In the genomic region with DNA sequence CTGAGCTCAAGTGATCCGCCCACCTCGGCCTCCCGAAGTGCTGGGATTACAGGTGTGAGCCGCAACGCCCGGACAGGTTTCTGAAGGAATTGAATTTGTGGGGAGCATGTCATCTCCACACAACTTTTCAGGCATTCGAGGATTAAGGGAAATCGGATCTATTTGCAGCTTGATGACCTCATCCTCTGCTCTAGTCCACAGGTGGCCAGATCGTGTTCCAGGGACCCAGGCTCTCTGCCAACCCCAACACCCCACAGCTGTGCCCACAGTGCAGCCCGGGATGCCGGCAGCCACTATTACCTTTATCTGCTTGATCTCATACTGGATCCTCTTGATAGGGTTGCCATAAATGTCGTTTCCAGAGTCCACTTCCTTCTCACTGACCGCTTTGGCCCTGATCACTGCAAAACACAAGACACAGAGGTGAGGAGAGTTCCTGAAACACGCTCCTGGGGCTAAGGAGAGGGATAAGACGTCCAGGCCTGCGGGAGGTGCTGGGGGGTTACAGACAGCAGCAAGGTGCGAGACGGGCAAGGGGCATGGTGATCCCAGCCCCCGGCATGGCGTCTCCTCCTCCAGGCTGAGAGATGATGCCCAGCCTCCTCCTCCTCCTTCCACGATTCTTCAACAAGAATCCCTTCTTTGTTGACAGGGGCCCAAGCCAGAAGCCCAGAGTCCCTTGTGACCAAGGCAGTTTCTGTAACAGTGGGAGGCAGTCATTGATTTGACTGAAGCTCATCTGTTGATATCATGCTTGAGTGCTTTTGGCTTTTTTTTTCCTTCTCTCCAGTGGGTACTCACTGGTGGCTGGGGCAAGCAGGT, we compare ENCODE assay signal across 8 cellular contexts. TPM values are rescaled to one million over a fixed set of nuclear protein-coding genes. Genes with fewer than 3 reads are reported as not detected.
DNase-seq lines count a peak whose midpoint lies in the region; ATAC-seq, FAIRE-seq and TF ChIP-seq lines count a peak whose summit lies in the region.

No MANE protein-coding gene starts in this region.

- no TSS peak for BruUV-seq in mammary epithelial cell (replicated peaks; lab: Mats Ljungman, UMichigan)

- H3K4me1 ChIP-seq in A549 (peaks cover 33% of the 10 kb centered on the region), mammary epithelial cell (ENCODE audit: insufficient read depth, low read length) (no peaks in the 10 kb centered on the region), mucosa of descending colon (ENCODE audit: low read depth) (peaks cover under 1% of the 10 kb centered on the region), smooth muscle cell (ENCODE audit: low read depth) (peaks cover 10% of the 10 kb centered on the region)

- TF ChIP-seq RAD21 in A549 (conservative IDR thresholded peaks at IDR 0.05 in 1 of 2, IDR thresholded peaks at IDR 0.05 in 1 of 2) = no peak

- no peak overlapping the region for H2AFZ ChIP-seq in mammary epithelial cell (ENCODE audit: low read depth, low read length)
- H2AFZ ChIP-seq in smooth muscle cell (ENCODE audit: low read depth) = no peak overlapping the region

- DNase-seq in A549 (ENCODE audit: low read depth in 1 of 2, low spot score in 1 of 2) (no peak), NCI-H146 treated with DMSO at 0.1 percent for 48 hours (lab: John Stamatoyannopoulos, UW; ENCODE audit: unreplicated experiment) (peak; percentile 11), mammary epithelial cell (peak; percentile 21), mucosa of descending colon (no peak), smooth muscle cell (lab: John Stamatoyannopoulos, UW; ENCODE audit: unreplicated experiment) (no peak)

- H3F3A ChIP-seq in smooth muscle cell (ENCODE audit: low read depth) = peaks cover 8% of the 10 kb centered on the region

- no peaks in the 10 kb centered on the region for H3K27me3 ChIP-seq in mammary epithelial cell (ENCODE audit: insufficient read depth, low read length)
- H3K27me3 ChIP-seq in smooth muscle cell (ENCODE audit: low read depth) = no peaks in the 10 kb centered on the region

- peak overlapping the region in 1 of 2 experiments; percentile 62; a peak in 3 of 6 replicates for H3K27ac ChIP-seq in A549
- no peak overlapping the region for H3K27ac ChIP-seq in mammary epithelial cell (ENCODE audit: insufficient read depth, low read depth, low read length)
- H3K27ac ChIP-seq in smooth muscle cell (ENCODE audit: low read depth) = no peak overlapping the region

- no peak overlapping the region for H3K4me3 ChIP-seq in A549
- H3K4me3 ChIP-seq in mammary epithelial cell (replicated peaks in 1 of 3; ENCODE audit: insufficient read depth in 1 of 3, low read depth in 2 of 3, low read length in 3 of 3) = no peak overlapping the region
- no peak overlapping the region for H3K4me3 ChIP-seq in mucosa of descending colon
- no peak overlapping the region for H3K4me3 ChIP-seq in smooth muscle cell

- no peak for TF ChIP-seq POLR2A in A549 (IDR thresholded peaks at IDR 0.05; ENCODE audit: low read length)

- H3K9ac ChIP-seq in mammary epithelial cell (ENCODE audit: insufficient read depth, low read length) (no peak overlapping the region), smooth muscle cell (ENCODE audit: low read depth) (no peak overlapping the region)

- H3K36me3 ChIP-seq in mammary epithelial cell (ENCODE audit: insufficient read depth, low read length) (no peaks in the 10 kb centered on the region), mucosa of descending colon (ENCODE audit: low read depth) (no peaks in the 10 kb centered on the region), smooth muscle cell (ENCODE audit: low read depth) (no peaks in the 10 kb centered on the region)

- TF ChIP-seq EP300 in A549 (IDR thresholded peaks at IDR 0.05) = no peak

- H3K79me2 ChIP-seq in mammary epithelial cell (ENCODE audit: insufficient read depth, low read length) (no peaks in the 10 kb centered on the region), smooth muscle cell (ENCODE audit: low read depth) (peaks cover 17% of the 10 kb centered on the region)

- ATAC-seq in A549 = peak; percentile 17 to 32; a peak in 2 of 6 replicates
- peak; percentile 9 for ATAC-seq in mucosa of descending colon
- no peak for ATAC-seq in HG03280 (IDR thresholded peaks at IDR 0.05; ENCODE audit: unreplicated experiment)
- ATAC-seq in GM18907 (IDR thresholded peaks at IDR 0.05; ENCODE audit: unreplicated experiment) = no peak
- no peak for ATAC-seq in HG02840 (IDR thresholded peaks at IDR 0.05; ENCODE audit: low FRiP score, unreplicated experiment)

- FAIRE-seq in A549 (lab: Jason Lieb, UNC) = no peak

- 73% methylated on average over 21 of the region's 21 CpGs for WGBS in A549 (ENCODE audit: missing lambda C conversion rate)
- WGBS in mammary epithelial cell (ENCODE audit: low coverage, missing lambda C conversion rate) = 67% methylated on average over 18 of the region's 21 CpGs
- WGBS in smooth muscle cell (ENCODE audit: low lambda C conversion rate) = 94% methylated on average over 21 of the region's 21 CpGs

- dilution Hi-C loops in mammary epithelial cell (cut with HindIII; ENCODE audit: low sequenced_read_pairs) = loop anchor here (5.0 kb wide), 2 partner anchors 69 to 274 kb away; no protein-coding TSS in a partner anchor

- intact Hi-C loops in mammary epithelial cell (cut with micrococcal nuclease) = no loop called here
- intact Hi-C loops in mucosa of descending colon (cut with DNase I, micrococcal nuclease) = no loop called here

- H3K9me3 ChIP-seq in A549 (no peaks in the 10 kb centered on the region), mammary epithelial cell (replicated peaks; ENCODE audit: insufficient read depth, low read length) (no peaks in the 10 kb centered on the region), mucosa of descending colon (no peaks in the 10 kb centered on the region), smooth muscle cell (replicated peaks; ENCODE audit: low read depth) (no peaks in the 10 kb centered on the region)

- H3K4me2 ChIP-seq in A549 = 0 out of 3 replicates have a peak overlapping the region, but pooled peaks have one; percentile 5
- H3K4me2 ChIP-seq in mammary epithelial cell (ENCODE audit: insufficient read depth, low read depth, low read length) = no peak overlapping the region
- H3K4me2 ChIP-seq in smooth muscle cell = no peak overlapping the region

- in situ Hi-C loops in mammary epithelial cell (cut with MboI; ENCODE audit: low sequenced_read_pairs in 2 of 2) = no loop called here

- POLR2A ChIA-PET in A549 (lab: Yijun Ruan, JAX) = interaction anchor here (0.6 to 1.2 kb wide), 3 partner anchors 8 to 355 kb away, joined by 4 to 5 read pairs (median 4); no protein-coding TSS in a partner anchor

- TF ChIP-seq CTCF in A549 (IDR thresholded peaks at IDR 0.05) = no peak
- no peak for TF ChIP-seq CTCF in mammary epithelial cell (conservative IDR thresholded peaks at IDR 0.05 in 1 of 2, IDR thresholded peaks at IDR 0.05 in 1 of 2; ENCODE audit: extremely low read depth in 1 of 2, insufficient read depth in 1 of 2, low read depth in 1 of 2, low read length in 2 of 2)
- no peak for TF ChIP-seq CTCF in mucosa of descending colon (IDR thresholded peaks at IDR 0.05)
- no peak for TF ChIP-seq CTCF in smooth muscle cell (IDR thresholded peaks at IDR 0.05; ENCODE audit: borderline replicate concordance, insufficient read depth, poor library complexity, severe bottlenecking)

- CTCF ChIA-PET in A549 (lab: Yijun Ruan, JAX) = interaction anchor here (1.2 to 17.8 kb wide), 4 partner anchors 7 to 120 kb away, joined by 3 to 321 read pairs (median 32); no protein-coding TSS in a partner anchor
- CTCF ChIA-PET in mammary epithelial cell (lab: Charles Lee; ENCODE audit: low non-redundant PET) = interaction anchor here (0.7 kb wide), 1 partner anchor 378 kb away, joined by 4 read pairs; no protein-coding TSS in a partner anchor

- no peaks in the 10 kb centered on the region for H4K20me1 ChIP-seq in mammary epithelial cell (ENCODE audit: insufficient read depth, low read length)
- no peaks in the 10 kb centered on the region for H4K20me1 ChIP-seq in smooth muscle cell (ENCODE audit: low read depth)

TF ChIP-seq in A549, 52 proteins besides CTCF, POLR2A, EP300 and RAD21 (continues in another document):
- TF ChIP-seq NFE2L2 (conservative IDR thresholded peaks at IDR 0.05; ENCODE audit: low read length) (no peak), NPAS2 (CRISPR knock-in tag; IDR thresholded peaks at IDR 0.05; ENCODE audit: borderline replicate concordance) (no peak), RARB (CRISPR knock-in tag; IDR thresholded peaks at IDR 0.05) (no peak), RFX5 (IDR thresholded peaks at IDR 0.05) (no peak), EHF (CRISPR knock-in tag; IDR thresholded peaks at IDR 0.05) (no peak)

RNA-seq across cellular contexts. Expression of a gene that starts 29.3 kb away (rescaled TPM):
- polyA plus RNA-seq in A549 (2011; rRNA removed) = 0.09 and 0.10 TPM in 2 replicates
- polyA plus RNA-seq in A549 (2012; cell fraction: cytosol; rRNA removed) = 0.03 and 0.05 TPM in 2 replicates
- 0.36 and 0.43 TPM in 2 replicates for polyA plus RNA-seq in A549 (2012; cell fraction: nucleus; rRNA removed)
- polyA plus RNA-seq in A549 (2017; fragmentation: RNase III; extraction: RNeasy Plus Mini Kit Qiagen cat#74134 plus additional on column Dnase treatment) = 0.13 to 0.34 TPM (median 0.29 TPM) in 3 replicates
- polyA minus RNA-seq in A549 (2011; rRNA and poly(A)+ RNA removed) = 0.37 and 0.63 TPM in 2 replicates
- under 1 TPM; 0.49 to 0.50 TPM for total RNA-seq in mammary epithelial cell
- not detected for polyA plus RNA-seq in mammary epithelial cell
- not detected for polyA minus RNA-seq in mammary epithelial cell
- 1 to 10 TPM; 1.4 to 2.5 (median 2.0) TPM for total RNA-seq in mucosa of descending colon
- total RNA-seq in smooth muscle cell = 0.85 and 1.2 TPM in 2 replicates
- 1.8 TPM in 1 of 2 replicates, not detected in the other for polyA plus RNA-seq in smooth muscle cell

RNA-seq across cellular contexts. Expression of a gene that starts 33.1 kb away (rescaled TPM):
- polyA plus RNA-seq in A549 (2011; rRNA removed) (49.0 and 59.0 TPM in 2 replicates), A549 (2017; fragmentation: RNase III; extraction: RNeasy Plus Mini Kit Qiagen cat#74134 plus additional on column Dnase treatment) (40.7 to 43.8 TPM (median 41.1 TPM) in 3 replicates), mammary epithelial cell (23.7 TPM), smooth muscle cell (17.6 and 31.4 TPM in 2 replicates)
- polyA plus RNA-seq in A549 (2012; cell fraction: cytosol; rRNA removed) = 41.6 and 47.2 TPM in 2 replicates
- 118 and 157 TPM in 2 replicates for polyA plus RNA-seq in A549 (2012; cell fraction: nucleus; rRNA removed)
- 79.8 and 90.9 TPM in 2 replicates for polyA minus RNA-seq in A549 (2011; rRNA and poly(A)+ RNA removed)
- total RNA-seq in mammary epithelial cell (10 to 100 TPM; 35.7 to 80.8 TPM), mucosa of descending colon (10 to 100 TPM; 36.0 to 67.7 (median 41.4) TPM), smooth muscle cell (14.3 and 29.0 TPM in 2 replicates)
- polyA minus RNA-seq in mammary epithelial cell = 73.4 TPM

RNA-seq across cellular contexts. Expression of a gene that starts 51.5 kb away (rescaled TPM):
- polyA plus RNA-seq in A549 (2011; rRNA removed) (68.1 and 77.8 TPM in 2 replicates), A549 (2017; fragmentation: RNase III; extraction: RNeasy Plus Mini Kit Qiagen cat#74134 plus additional on column Dnase treatment) (140 to 170 TPM (median 166 TPM) in 3 replicates), mammary epithelial cell (11.5 TPM), smooth muscle cell (37.8 and 40.9 TPM in 2 replicates)
- polyA plus RNA-seq in A549 (2012; cell fraction: cytosol; rRNA removed) = 91.7 and 124 TPM in 2 replicates
- 128 and 136 TPM in 2 replicates for polyA plus RNA-seq in A549 (2012; cell fraction: nucleus; rRNA removed)
- 46.2 and 57.5 TPM in 2 replicates for polyA minus RNA-seq in A549 (2011; rRNA and poly(A)+ RNA removed)
- total RNA-seq in mammary epithelial cell (10 to 100 TPM; 20.7 to 31.2 TPM), mucosa of descending colon (100 to 1,000 TPM in 1 of 3 donors, 10 to 100 TPM in 2; 44.9 to 268 (median 91.3) TPM), smooth muscle cell (111 TPM in 2 replicates)
- polyA minus RNA-seq in mammary epithelial cell = 19.6 TPM

Comparison
In these comparisons a context has a peak if more than half of its experiments do, and no peak if none do; other contexts are left out.
1. ATAC-seq: peak in A549 (2 of 2) and mucosa of descending colon (single experiment); none in HG03280 (single experiment), GM18907 (single experiment) and HG02840 (single experiment).
2. DNase-seq: peak in NCI-H146 treated with DMSO at 0.1 percent for 48 hours (single experiment) and mammary epithelial cell (single experiment); none in A549 (0 of 2), mucosa of descending colon (0 of 3) and smooth muscle cell (single experiment).